ENCODE assay signal across 1 cellular context in genomic region chr14:23538785-23539184, GRCh38.
A peak's percentile ranks its signal among the peaks of the same experiment; 100 is the strongest.
TF ChIP-seq lines count a peak whose summit lies in the region.

No MANE protein-coding gene starts in this region.

TF ChIP-seq in HepG2, 621 proteins besides CTCF, POLR2A, EP300 and RAD21:
- no peak for TF ChIP-seq ESRRA (CRISPR knock-in tag; IDR thresholded peaks at IDR 0.05; ENCODE audit: low read depth)
- TF ChIP-seq NR2F1 (CRISPR knock-in tag; IDR thresholded peaks at IDR 0.05) = no peak
- TF ChIP-seq HES4 (CRISPR knock-in tag; IDR thresholded peaks at IDR 0.05; ENCODE audit: borderline replicate concordance) = 0 out of 2 replicates have a peak, but pooled peaks have one; percentile 52
- no peak for TF ChIP-seq GZF1 (CRISPR knock-in tag; IDR thresholded peaks at IDR 0.05)
- 0 out of 2 replicates have a peak, but pooled peaks have one; percentile 20 for TF ChIP-seq IKZF1 (IDR thresholded peaks at IDR 0.05)
- peak; percentile 26; the same call in 1 of the 2 replicates for TF ChIP-seq CENPT (CRISPR knock-in tag; IDR thresholded peaks at IDR 0.05; ENCODE audit: low read depth)
- peak; percentile 66; the same call in 1 of the 2 replicates for TF ChIP-seq ZNF446 (CRISPR knock-in tag; IDR thresholded peaks at IDR 0.05)
- no peak for TF ChIP-seq CREM (IDR thresholded peaks at IDR 0.05)
- TF ChIP-seq CREM (CRISPR knock-in tag; IDR thresholded peaks at IDR 0.05) = no peak
- TF ChIP-seq ZNF577 (CRISPR knock-in tag; IDR thresholded peaks at IDR 0.05; ENCODE audit: borderline replicate concordance, low read depth) = no peak
- TF ChIP-seq ATF5 (CRISPR knock-in tag; IDR thresholded peaks at IDR 0.05; ENCODE audit: low read depth) = no peak
- TF ChIP-seq ZNF543 (CRISPR knock-in tag; IDR thresholded peaks at IDR 0.05) = no peak
- TF ChIP-seq PRPF4 (IDR thresholded peaks at IDR 0.05; ENCODE audit: low read depth, low read length, poor library complexity, severe bottlenecking) = no peak
- no peak for TF ChIP-seq RNF219 (CRISPR knock-in tag; IDR thresholded peaks at IDR 0.05)
- 0 out of 2 replicates have a peak, but pooled peaks have one; percentile 25 for TF ChIP-seq ZXDC (CRISPR knock-in tag; IDR thresholded peaks at IDR 0.05)
- TF ChIP-seq ZNF263 (CRISPR knock-in tag; IDR thresholded peaks at IDR 0.05) = peak; percentile 70
- 0 out of 2 replicates have a peak, but pooled peaks have one; percentile 7 for TF ChIP-seq MTA1 (CRISPR knock-in tag; IDR thresholded peaks at IDR 0.05; ENCODE audit: borderline replicate concordance)
- 0 out of 2 replicates have a peak, but pooled peaks have one; percentile 7 for TF ChIP-seq TCF7 (IDR thresholded peaks at IDR 0.05; ENCODE audit: low read depth)
